ENCODE assay signal across 2 cellular contexts in genomic region chr2:222877556-222878278, GRCh38.
TF ChIP-seq lines count a peak whose summit lies in the region.

No MANE protein-coding gene starts in this region.

TF ChIP-seq in A549, 52 proteins besides CTCF, POLR2A, EP300 and RAD21:
- TF ChIP-seq ELK1 (IDR thresholded peaks at IDR 0.05; ENCODE audit: low read depth, low read length) (no peak), BCL3 (IDR thresholded peaks at IDR 0.05) (no peak), POLR2AphosphoS2 (conservative IDR thresholded peaks at IDR 0.05; ENCODE audit: low read length) (no peak), REST (IDR thresholded peaks at IDR 0.05) (no peak), MAZ (IDR thresholded peaks at IDR 0.05; ENCODE audit: borderline replicate concordance, low read depth, low read length) (no peak), PBX3 (IDR thresholded peaks at IDR 0.05) (no peak), JUNB (IDR thresholded peaks at IDR 0.05) (no peak)

TF ChIP-seq in K562, 482 proteins besides CTCF, POLR2A, EP300 and RAD21:
- TF ChIP-seq ZNF316 (IDR thresholded peaks at IDR 0.05) (peak; percentile 45), C11orf30 (IDR thresholded peaks at IDR 0.05; ENCODE audit: low read depth) (peak; percentile 43; the same call in 1 of the 2 replicates), TAL1 (IDR thresholded peaks at IDR 0.05) (no peak)
